ENCODE assay signal across 11 cellular contexts in the genomic region with DNA sequence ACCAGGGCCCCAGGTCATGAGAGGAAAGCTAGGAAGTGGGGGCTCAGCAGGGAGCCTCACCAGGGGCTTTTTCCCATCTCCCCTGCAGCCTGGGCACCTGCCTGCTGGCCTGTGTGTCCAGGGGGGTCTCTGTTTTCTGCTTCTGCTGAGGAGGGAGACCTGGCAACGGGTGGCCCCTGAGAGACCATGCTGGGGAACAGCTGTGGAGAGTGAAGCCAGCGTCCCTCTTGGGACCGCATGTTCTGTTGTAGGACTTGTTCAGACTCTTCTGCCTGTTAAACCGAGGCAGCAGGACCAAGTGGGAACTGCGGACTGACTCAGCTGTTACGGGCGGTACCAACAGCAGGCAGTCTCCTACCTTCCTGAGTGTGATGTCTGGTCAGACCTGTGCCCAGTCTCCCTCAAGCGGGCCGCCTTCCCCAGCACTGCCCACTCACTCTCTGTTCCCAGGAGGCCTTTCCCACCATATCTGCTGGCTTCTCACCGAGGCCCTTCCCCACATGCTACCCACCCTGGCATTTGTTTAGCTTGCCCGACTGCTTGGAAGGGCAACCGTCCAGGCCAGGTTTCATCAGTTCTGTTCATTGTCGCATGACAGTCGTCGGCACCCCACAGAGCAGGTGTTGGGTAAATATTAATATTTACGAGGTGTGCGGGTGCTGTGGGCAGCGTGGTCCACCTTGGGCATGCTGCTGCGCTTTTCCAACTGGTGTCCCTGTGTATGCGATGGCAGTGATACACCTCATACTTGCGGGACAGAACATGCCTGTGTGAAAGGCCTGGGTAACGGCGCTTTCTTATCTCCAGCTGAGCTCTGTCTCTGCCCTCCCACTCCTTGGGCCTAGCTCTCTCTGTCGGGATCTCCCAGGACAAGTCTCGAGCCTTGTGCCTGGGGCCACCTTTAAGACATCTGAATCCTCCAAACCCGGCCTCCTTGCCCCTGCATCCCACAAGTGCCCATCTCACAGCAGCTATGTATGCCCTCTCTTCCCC.
DNase-seq lines count a peak whose midpoint lies in the region; ATAC-seq and TF ChIP-seq lines count a peak whose summit lies in the region.
"Had no signal": no experiment of that assay in that cellular context is flagged by ENCODE, and none has a peak within 500 bp of the region (broad histone marks: within the 10 kb centered on the region; RNA-seq: fewer than 3 reads in every experiment).

No MANE protein-coding gene starts in this region.

- H3K9me3 ChIP-seq in suprapubic skin = no peaks in the 10 kb centered on the region
- no peaks in the 10 kb centered on the region for H3K9me3 ChIP-seq in mesenchymal stem cell (ENCODE audit: control insufficient read depth, low read length)
- H3K9me3 ChIP-seq: SJSA1, thoracic aorta had no signal

- POLR2A ChIA-PET in activated CD8-positive, alpha-beta T cell treated with anti-CD3 and anti-CD28 coated beads for 36 hours (lab: Charles Lee) = interaction anchor here (1.0 kb wide), 1 partner anchor 8 kb away, joined by 3 read pairs; no protein-coding TSS in a partner anchor

- H3K27me3 ChIP-seq in suprapubic skin = no peaks in the 10 kb centered on the region
- no peaks in the 10 kb centered on the region for H3K27me3 ChIP-seq in mesenchymal stem cell (ENCODE audit: control insufficient read depth in 1 of 2, insufficient read depth in 1 of 2, low read length in 2 of 2)
- H3K27me3 ChIP-seq: SJSA1 had no signal

- CTCF ChIA-PET in activated CD8-positive, alpha-beta T cell treated with anti-CD3 and anti-CD28 coated beads for 36 hours (lab: Charles Lee) = interaction anchor here (2.0 kb wide), 1 partner anchor 30 kb away, joined by 6 read pairs; no protein-coding TSS in a partner anchor

- H3K4me3 ChIP-seq in suprapubic skin (no peak overlapping the region), mesenchymal stem cell (ENCODE audit: insufficient read depth in 1 of 2, low read depth in 1 of 2, low read length in 2 of 2) (peak overlapping the region in 1 of 2 experiments; percentile 11)
- H3K4me3 ChIP-seq: SJSA1, thoracic aorta had no signal

- no peaks in the 10 kb centered on the region for H3K9me3 Mint-ChIP-seq in activated CD8-positive, alpha-beta T cell treated with anti-CD3 and anti-CD28 coated beads for 36 hours
- no peaks in the 10 kb centered on the region for H3K9me3 Mint-ChIP-seq in immature natural killer cell

- peak overlapping the region in 1 of 2 experiments; percentile 31 for H3K18ac ChIP-seq in mesenchymal stem cell (ENCODE audit: low read depth in 1 of 2, low read length in 2 of 2)

- no peak for ATAC-seq in activated CD8-positive, alpha-beta T cell treated with anti-CD3 and anti-CD28 coated beads for 36 hours

- no peak overlapping the region for H2BK5ac ChIP-seq in mesenchymal stem cell (ENCODE audit: low read depth, low read length, poor library complexity, severe bottlenecking)

- H3K27ac Mint-ChIP-seq in activated CD8-positive, alpha-beta T cell treated with anti-CD3 and anti-CD28 coated beads for 36 hours = peak overlapping the region; percentile 51
- peak overlapping the region; percentile 89 to 98 (median 94) for H3K27ac Mint-ChIP-seq in immature natural killer cell

- no peak overlapping the region for H2BK15ac ChIP-seq in mesenchymal stem cell (ENCODE audit: low read depth, poor library complexity, severe bottlenecking)

- peaks cover 72% of the 10 kb centered on the region for H3K4me1 Mint-ChIP-seq in activated CD8-positive, alpha-beta T cell treated with anti-CD3 and anti-CD28 coated beads for 36 hours (ENCODE audit: low read depth)
- peaks cover 86 to 91% of the 10 kb centered on the region in 2 donors for H3K4me1 Mint-ChIP-seq in immature natural killer cell

- 70% methylated on average over 12 of the region's 26 CpGs for WGBS in suprapubic skin
- WGBS in mesenchymal stem cell = 96% methylated on average over 26 of the region's 26 CpGs

- H3K27me3 Mint-ChIP-seq in activated CD8-positive, alpha-beta T cell treated with anti-CD3 and anti-CD28 coated beads for 36 hours = no peaks in the 10 kb centered on the region
- peaks cover 0 to 5% (median 0%) of the 10 kb centered on the region in 3 donors for H3K27me3 Mint-ChIP-seq in immature natural killer cell (ENCODE audit: low read depth in 3 of 3)

- H3K4me1 ChIP-seq in suprapubic skin = peaks cover 78% of the 10 kb centered on the region
- peaks cover 33% of the 10 kb centered on the region for H3K4me1 ChIP-seq in mesenchymal stem cell (ENCODE audit: control insufficient read depth, insufficient read depth, low read depth, low read length)

- no peak overlapping the region for H3K14ac ChIP-seq in mesenchymal stem cell (ENCODE audit: low read length in 2 of 2)

- no peak overlapping the region for H3K23ac ChIP-seq in mesenchymal stem cell (ENCODE audit: low read length in 2 of 2)

- TF ChIP-seq EP300 in suprapubic skin (IDR thresholded peaks at IDR 0.05) = no peak

- no peaks in the 10 kb centered on the region for H3K36me3 ChIP-seq in suprapubic skin
- H3K36me3 ChIP-seq in mesenchymal stem cell (ENCODE audit: control insufficient read depth in 1 of 2, insufficient read depth in 2 of 2, low read depth in 1 of 2, low read length in 2 of 2) = peaks cover 6 to 11% of the 10 kb centered on the region in 2 experiments
- H3K36me3 ChIP-seq: thoracic aorta had no signal

- no peak overlapping the region for H4K91ac ChIP-seq in mesenchymal stem cell (ENCODE audit: low read length)

- no peak for TF ChIP-seq POLR2A in suprapubic skin (IDR thresholded peaks at IDR 0.05)

- no peak overlapping the region for H2BK120ac ChIP-seq in mesenchymal stem cell (ENCODE audit: low read depth, low read length)

- H3K4ac ChIP-seq in mesenchymal stem cell (ENCODE audit: low read depth in 1 of 2, low read length in 2 of 2) = no peak overlapping the region

- in situ Hi-C loops in G401 (cut with HindIII; ENCODE audit: low sequenced_read_pairs) = no loop called here

- H3K9ac ChIP-seq in mesenchymal stem cell (ENCODE audit: low read length) = no peak overlapping the region

- no peak overlapping the region for H2AK5ac ChIP-seq in mesenchymal stem cell (ENCODE audit: low read length, severe bottlenecking)

- TF ChIP-seq CTCF in activated CD8-positive, alpha-beta T cell treated with anti-CD3 and anti-CD28 coated beads for 36 hours (IDR thresholded peaks at IDR 0.05) = no peak
- no peak for TF ChIP-seq CTCF in suprapubic skin (IDR thresholded peaks at IDR 0.05)

- no peaks in the 10 kb centered on the region for H3K36me3 Mint-ChIP-seq in activated CD8-positive, alpha-beta T cell treated with anti-CD3 and anti-CD28 coated beads for 36 hours (ENCODE audit: low read depth)
- no peaks in the 10 kb centered on the region for H3K36me3 Mint-ChIP-seq in immature natural killer cell

- intact Hi-C loops in activated CD8-positive, alpha-beta T cell treated with anti-CD3 and anti-CD28 coated beads for 36 hours (cut with micrococcal nuclease) = loop anchor here (10.0 kb wide), 1 partner anchor 107 kb away; no protein-coding TSS in a partner anchor

- no peak overlapping the region for H2BK12ac ChIP-seq in mesenchymal stem cell (ENCODE audit: low read length in 2 of 2)

- no peak overlapping the region for H3K4me2 ChIP-seq in mesenchymal stem cell (ENCODE audit: low read length, poor library complexity, severe bottlenecking)

- no peak overlapping the region for H4K8ac ChIP-seq in mesenchymal stem cell (ENCODE audit: low read length)

- no peak overlapping the region for H3K4me3 Mint-ChIP-seq in activated CD8-positive, alpha-beta T cell treated with anti-CD3 and anti-CD28 coated beads for 36 hours
- peak overlapping the region in 1 of 5 donors; percentile 35 for H3K4me3 Mint-ChIP-seq in immature natural killer cell

- peaks cover 43% of the 10 kb centered on the region for H3K79me1 ChIP-seq in mesenchymal stem cell (replicated peaks; ENCODE audit: low read length, poor library complexity, severe bottlenecking)

- H2AFZ ChIP-seq in mesenchymal stem cell (ENCODE audit: low read depth, low read length) = no peak overlapping the region

- H3K27ac ChIP-seq in suprapubic skin (peak overlapping the region; percentile 12), mesenchymal stem cell (ENCODE audit: low read length, poor library complexity, severe bottlenecking) (no peak overlapping the region)
- H3K27ac ChIP-seq: SJSA1, thoracic aorta had no signal

- DNase-seq in G401 (ENCODE audit: low spot score) (peak; percentile 68), immature natural killer cell (no peak), suprapubic skin (ENCODE audit: low spot score in 2 of 2) (no peak), mesenchymal stem cell (no peak), GM19240 (ENCODE audit: insufficient read length, low spot score) (no peak)
- DNase-seq in activated CD8-positive, alpha-beta T cell treated with anti-CD3 and anti-CD28 coated beads for 36 hours = no peak
- DNase-seq in stimulated activated CD4-positive, alpha-beta T cell treated with anti-CD3 and anti-CD28 coated beads, Interleukin-4, amount 100 ng/mL, for 1 hour = no peak
- DNase-seq: activated effector memory CD4-positive, alpha-beta T cell treated with Interleukin-2 at 50 U/mL for 16 hours; midbrain had no signal
